In genomic region chr1:183212870-183213269, GRCh38 we compare ENCODE assay signal across 1 cellular context.
TF ChIP-seq lines count a peak whose summit lies in the region.

No MANE protein-coding gene starts in this region.

TF ChIP-seq in HepG2, 621 proteins besides CTCF, POLR2A, EP300 and RAD21 (continued from another document):
- TF ChIP-seq GMEB1 (CRISPR knock-in tag; IDR thresholded peaks at IDR 0.05; ENCODE audit: borderline replicate concordance), result no peak
- no peak for TF ChIP-seq SNRNP70 (IDR thresholded peaks at IDR 0.05; ENCODE audit: low read depth, low read length)
- no peak for TF ChIP-seq HDAC2 (CRISPR knock-in tag; IDR thresholded peaks at IDR 0.05)
- no peak for TF ChIP-seq GATAD2A (CRISPR knock-in tag; IDR thresholded peaks at IDR 0.05)
- no peak for TF ChIP-seq SMARCE1 (IDR thresholded peaks at IDR 0.05; ENCODE audit: borderline replicate concordance)
- TF ChIP-seq AKNA (CRISPR knock-in tag; IDR thresholded peaks at IDR 0.05; ENCODE audit: borderline replicate concordance), result no peak
- no peak for TF ChIP-seq U2AF1 (optimal IDR thresholded peaks at IDR 0.05; ENCODE audit: low read depth, low read length)
- TF ChIP-seq THAP11 (CRISPR knock-in tag; IDR thresholded peaks at IDR 0.05), result no peak
- TF ChIP-seq MAFK (conservative IDR thresholded peaks at IDR 0.05 in 1 of 2, IDR thresholded peaks at IDR 0.05 in 1 of 2; ENCODE audit: low read length in 2 of 2), result no peak
- TF ChIP-seq KLF9 (CRISPR knock-in tag; IDR thresholded peaks at IDR 0.05; ENCODE audit: low read depth), result no peak
- TF ChIP-seq ZNF619 (CRISPR knock-in tag; IDR thresholded peaks at IDR 0.05), result no peak
- no peak for TF ChIP-seq STAG1 (CRISPR knock-in tag; IDR thresholded peaks at IDR 0.05)
- no peak for TF ChIP-seq TFDP1 (CRISPR knock-in tag; IDR thresholded peaks at IDR 0.05; ENCODE audit: borderline replicate concordance)
- TF ChIP-seq ZNF883 (CRISPR knock-in tag; IDR thresholded peaks at IDR 0.05; ENCODE audit: not compliant biosample characterization), result no peak
